ENCODE assay signal across 1 cellular context in genomic region chr14:33515899-33516298, GRCh38.
A peak's percentile ranks its signal among the peaks of the same experiment; 100 is the strongest.
TF ChIP-seq lines count a peak whose summit lies in the region.

No MANE protein-coding gene starts in this region.

TF ChIP-seq in GM12878, 131 proteins besides CTCF, POLR2A, EP300 and RAD21:
- TF ChIP-seq SKIL (IDR thresholded peaks at IDR 0.05; ENCODE audit: low read depth, poor library complexity, severe bottlenecking): no peak
- TF ChIP-seq STAT3 (IDR thresholded peaks at IDR 0.05; ENCODE audit: low read depth, low read length): no peak
- TF ChIP-seq IKZF2 (IDR thresholded peaks at IDR 0.05): no peak
- TF ChIP-seq SMC3 (IDR thresholded peaks at IDR 0.05; ENCODE audit: borderline replicate concordance, low read length): no peak
- TF ChIP-seq HDAC2 (IDR thresholded peaks at IDR 0.05): no peak
- TF ChIP-seq PBX3 (IDR thresholded peaks at IDR 0.05; ENCODE audit: insufficient replicate concordance, low read depth, low read length): no peak
- TF ChIP-seq EZH2 (IDR thresholded peaks at IDR 0.05; ENCODE audit: borderline replicate concordance, control insufficient read depth, low read depth, low read length): no peak
- TF ChIP-seq NFIC (IDR thresholded peaks at IDR 0.05; ENCODE audit: low read depth, low read length): no peak
- no peak for TF ChIP-seq ZBTB11 (CRISPR knock-in tag; IDR thresholded peaks at IDR 0.05)
- TF ChIP-seq ZNF217 (IDR thresholded peaks at IDR 0.05): peak; percentile 64; the same call in 1 of the 2 replicates
- TF ChIP-seq IRF4 (IDR thresholded peaks at IDR 0.05; ENCODE audit: low read depth, low read length): no peak
- TF ChIP-seq CREB1 (IDR thresholded peaks at IDR 0.05; ENCODE audit: low read depth): no peak
- TF ChIP-seq, protein P1, sequence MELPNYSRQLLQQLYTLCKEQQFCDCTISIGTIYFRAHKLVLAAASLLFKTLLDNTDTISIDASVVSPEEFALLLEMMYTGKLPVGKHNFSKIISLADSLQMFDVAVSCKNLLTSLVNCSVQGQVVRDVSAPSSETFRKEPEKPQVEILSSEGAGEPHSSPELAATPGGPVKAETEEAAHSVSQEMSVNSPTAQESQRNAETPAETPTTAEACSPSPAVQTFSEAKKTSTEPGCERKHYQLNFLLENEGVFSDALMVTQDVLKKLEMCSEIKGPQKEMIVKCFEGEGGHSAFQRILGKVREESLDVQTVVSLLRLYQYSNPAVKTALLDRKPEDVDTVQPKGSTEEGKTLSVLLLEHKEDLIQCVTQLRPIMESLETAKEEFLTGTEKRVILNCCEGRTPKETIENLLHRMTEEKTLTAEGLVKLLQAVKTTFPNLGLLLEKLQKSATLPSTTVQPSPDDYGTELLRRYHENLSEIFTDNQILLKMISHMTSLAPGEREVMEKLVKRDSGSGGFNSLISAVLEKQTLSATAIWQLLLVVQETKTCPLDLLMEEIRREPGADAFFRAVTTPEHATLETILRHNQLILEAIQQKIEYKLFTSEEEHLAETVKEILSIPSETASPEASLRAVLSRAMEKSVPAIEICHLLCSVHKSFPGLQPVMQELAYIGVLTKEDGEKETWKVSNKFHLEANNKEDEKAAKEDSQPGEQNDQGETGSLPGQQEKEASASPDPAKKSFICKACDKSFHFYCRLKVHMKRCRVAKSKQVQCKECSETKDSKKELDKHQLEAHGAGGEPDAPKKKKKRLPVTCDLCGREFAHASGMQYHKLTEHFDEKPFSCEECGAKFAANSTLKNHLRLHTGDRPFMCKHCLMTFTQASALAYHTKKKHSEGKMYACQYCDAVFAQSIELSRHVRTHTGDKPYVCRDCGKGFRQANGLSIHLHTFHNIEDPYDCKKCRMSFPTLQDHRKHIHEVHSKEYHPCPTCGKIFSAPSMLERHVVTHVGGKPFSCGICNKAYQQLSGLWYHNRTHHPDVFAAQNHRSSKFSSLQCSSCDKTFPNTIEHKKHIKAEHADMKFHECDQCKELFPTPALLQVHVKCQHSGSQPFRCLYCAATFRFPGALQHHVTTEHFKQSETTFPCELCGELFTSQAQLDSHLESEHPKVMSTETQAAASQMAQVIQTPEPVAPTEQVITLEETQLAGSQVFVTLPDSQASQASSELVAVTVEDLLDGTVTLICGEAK (IDR thresholded peaks at IDR 0.05; ENCODE audit: borderline replicate concordance): no peak
- peak; percentile 77 for TF ChIP-seq SMARCA5 (IDR thresholded peaks at IDR 0.05)
